27 cellular contexts compared by ENCODE assay signal in the genomic region with DNA sequence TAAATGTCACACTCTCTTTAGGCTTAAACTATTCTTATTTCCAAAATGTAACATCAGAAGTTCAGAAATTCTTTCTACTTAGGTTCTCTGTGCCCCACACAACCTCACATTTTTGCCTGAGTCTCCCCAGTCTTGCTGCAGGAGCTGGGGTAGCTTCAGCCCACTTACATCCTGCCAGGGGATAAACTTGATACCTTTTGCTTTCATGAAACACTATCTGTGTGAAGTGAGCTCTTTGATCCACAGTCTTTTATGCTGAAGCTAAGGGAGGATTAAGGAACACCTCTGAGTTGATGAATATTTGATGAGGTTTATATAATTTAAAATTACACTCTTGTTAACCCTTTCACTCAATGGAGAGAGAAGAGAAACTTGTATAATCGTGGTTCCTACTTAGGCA.
"Had no signal": no experiment of that assay in that cellular context is flagged by ENCODE, and none has a peak within 500 bp of the region (broad histone marks: within the 10 kb centered on the region; RNA-seq: fewer than 3 reads in every experiment).

No MANE protein-coding gene starts in this region.

- H3K4me3 Mint-ChIP-seq: dendritic cell treated with granulocyte-macrophage colony-stimulating factor and Interleukin-4, amounts not matched to agents 40 ng/mL and 50 ng/mL, for 4 days; naive B cell; natural killer cell treated with Interleukin-12 subunit alpha and Interleukin-12 subunit beta and Interleukin-15 and Interleukin-18, amount 100 ng/mL, for 72 hours; neural progenitor cell; stimulated activated effector memory CD8-positive, alpha-beta T cell treated with anti-CD3 and anti-CD28 coated beads, Interleukin-12 subunit alpha, Interleukin-12 subunit beta, amount 100 ng/mL, for 72 hours had no signal

- H3K27ac ChIP-seq: colonic mucosa, esophagus squamous epithelium, heart right ventricle, lower lobe of right lung, neural progenitor cell, parathyroid adenoma, prostate gland, sigmoid colon, stomach, thyroid gland, vagina had no signal

- H3K4me3 ChIP-seq: colonic mucosa, esophagus squamous epithelium, heart right ventricle, lower lobe of right lung, mucosa of descending colon, neural progenitor cell, prostate gland, sigmoid colon, stomach, thyroid gland, vagina had no signal

- H3K79me2 ChIP-seq: parathyroid adenoma had no signal

- H3K4me1 ChIP-seq: colonic mucosa, lower lobe of right lung, prostate gland, thyroid gland, vagina had no signal

- H3K36me3 Mint-ChIP-seq: naive B cell; natural killer cell treated with Interleukin-12 subunit alpha and Interleukin-12 subunit beta and Interleukin-15 and Interleukin-18, amount 100 ng/mL, for 72 hours; neural progenitor cell; stimulated activated effector memory CD8-positive, alpha-beta T cell treated with anti-CD3 and anti-CD28 coated beads, Interleukin-12 subunit alpha, Interleukin-12 subunit beta, amount 100 ng/mL, for 72 hours had no signal

- H3K4me2 ChIP-seq: neural progenitor cell had no signal

- H3K9me3 ChIP-seq: colonic mucosa, esophagus squamous epithelium, heart right ventricle, lower lobe of right lung, mucosa of descending colon, prostate gland, sigmoid colon, stomach, thyroid gland, vagina had no signal

- H3K27me3 Mint-ChIP-seq: dendritic cell treated with granulocyte-macrophage colony-stimulating factor and Interleukin-4, amounts not matched to agents 40 ng/mL and 50 ng/mL, for 4 days; naive B cell had no signal

- DNase-seq: colonic mucosa; effector CD8-positive, alpha-beta T cell; esophagus squamous epithelium; foreskin melanocyte; glutamatergic neuron; heart right ventricle; hippocampal formation; left cardiac atrium; left ventricle myocardium superior; lower lobe of right lung; mucosa of descending colon; naive B cell; right cardiac atrium; sigmoid colon; stimulated activated CD4-positive, alpha-beta T cell treated with anti-CD3 and anti-CD28 coated beads, Interleukin-2, amount 100 ng/mL, for 24 hours; stimulated activated CD4-positive, alpha-beta T cell treated with anti-CD3 and anti-CD28 coated beads, Interleukin-4, amount 100 ng/mL, for 24 hours; stimulated activated naive CD4-positive, alpha-beta T cell treated with Interleukin-2 at 50 U/mL for 16 hours; stomach; thyroid gland; trophoblast cell had no signal

- H3K36me3 ChIP-seq: colonic mucosa, esophagus squamous epithelium, heart right ventricle, lower lobe of right lung, neural progenitor cell, prostate gland, sigmoid colon, stomach, thyroid gland, vagina had no signal

- H2AFZ ChIP-seq: neural progenitor cell, parathyroid adenoma had no signal

- H3K9ac ChIP-seq: neural progenitor cell, parathyroid adenoma had no signal

- H3K27ac Mint-ChIP-seq: dendritic cell treated with granulocyte-macrophage colony-stimulating factor and Interleukin-4, amounts not matched to agents 40 ng/mL and 50 ng/mL, for 4 days; natural killer cell treated with Interleukin-12 subunit alpha and Interleukin-12 subunit beta and Interleukin-15 and Interleukin-18, amount 100 ng/mL, for 72 hours; neural progenitor cell; stimulated activated effector memory CD8-positive, alpha-beta T cell treated with anti-CD3 and anti-CD28 coated beads, Interleukin-12 subunit alpha, Interleukin-12 subunit beta, amount 100 ng/mL, for 72 hours had no signal

- H3K27me3 ChIP-seq: colonic mucosa, esophagus squamous epithelium, heart right ventricle, neural progenitor cell, sigmoid colon, stomach, thyroid gland, vagina had no signal

- H3K9me3 Mint-ChIP-seq: dendritic cell treated with granulocyte-macrophage colony-stimulating factor and Interleukin-4, amounts not matched to agents 40 ng/mL and 50 ng/mL, for 4 days; naive B cell; natural killer cell treated with Interleukin-12 subunit alpha and Interleukin-12 subunit beta and Interleukin-15 and Interleukin-18, amount 100 ng/mL, for 72 hours; neural progenitor cell; stimulated activated effector memory CD8-positive, alpha-beta T cell treated with anti-CD3 and anti-CD28 coated beads, Interleukin-12 subunit alpha, Interleukin-12 subunit beta, amount 100 ng/mL, for 72 hours had no signal
